In the genomic region with DNA sequence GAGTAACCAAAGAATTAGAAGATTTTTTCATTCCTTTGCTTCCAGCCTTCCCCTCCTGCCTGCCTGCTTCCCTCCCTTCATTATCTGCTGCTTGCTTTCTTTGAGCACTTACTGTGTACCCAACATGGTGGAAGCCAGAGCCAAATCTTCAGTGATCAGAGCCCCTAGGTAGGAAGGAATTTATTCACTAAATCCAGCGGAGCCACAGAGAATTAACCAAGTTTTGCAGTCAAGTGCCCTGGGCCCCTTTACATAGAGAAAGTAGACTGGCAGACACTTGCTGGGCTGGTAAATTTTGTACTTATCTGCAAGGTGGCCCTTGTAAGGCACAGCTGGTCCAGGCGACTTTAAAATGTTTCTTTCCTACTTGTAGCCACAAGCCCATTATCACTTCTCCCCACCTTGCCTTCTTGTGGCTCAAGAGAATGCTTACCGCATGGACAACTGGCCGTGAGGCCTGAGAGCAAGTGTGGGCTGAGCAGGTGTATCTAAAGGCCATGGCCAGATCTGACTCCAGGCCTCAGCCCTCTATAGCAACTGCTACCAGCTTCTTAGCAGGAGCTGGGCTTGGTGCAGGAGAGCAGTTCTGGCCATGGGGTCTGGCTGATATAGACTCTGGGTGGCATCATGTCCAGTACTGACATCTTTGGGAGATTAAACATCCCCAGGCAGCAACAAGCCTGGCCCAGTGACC, we compare ENCODE assay signal across 21 cellular contexts. TPM values are rescaled to one million over a fixed set of nuclear protein-coding genes. Genes with fewer than 3 reads are reported as not detected.
A peak's percentile ranks its signal among the peaks of the same experiment; 100 is the strongest.
DNase-seq lines count a peak whose midpoint lies in the region; ATAC-seq, FAIRE-seq and TF ChIP-seq lines count a peak whose summit lies in the region.
"Had no signal": no experiment of that assay in that cellular context is flagged by ENCODE, and none has a peak within 500 bp of the region (broad histone marks: within the 10 kb centered on the region; RNA-seq: fewer than 3 reads in every experiment).

No MANE protein-coding gene starts in this region.

- no peak for FAIRE-seq in GM12891 (lab: Jason Lieb, UNC)
- FAIRE-seq: GM12878, RCC 7860 had no signal

- no peaks in the 10 kb centered on the region for H3K27me3 ChIP-seq in cardiac muscle cell
- no peaks in the 10 kb centered on the region for H3K27me3 ChIP-seq in upper lobe of right lung
- H3K27me3 ChIP-seq: ascending aorta had no signal

- TF ChIP-seq POLR2A in GM12891 (IDR thresholded peaks at IDR 0.05; ENCODE audit: low read depth, low read length) = no peak

- peak overlapping the region; percentile 40 for H3K27ac Mint-ChIP-seq in nephron progenitor cell
- H3K27ac Mint-ChIP-seq: dendritic cell treated with granulocyte-macrophage colony-stimulating factor and Interleukin-4, amounts not matched to agents 40 ng/mL and 50 ng/mL, for 4 days had no signal

- H3K4me1 ChIP-seq in cardiac muscle cell (ENCODE audit: low read depth) = peaks cover 63% of the 10 kb centered on the region
- H3K4me1 ChIP-seq in upper lobe of right lung = no peaks in the 10 kb centered on the region
- H3K4me1 ChIP-seq: ascending aorta, parathyroid adenoma had no signal

- TF ChIP-seq CTCF in cardiac muscle cell (IDR thresholded peaks at IDR 0.05; ENCODE audit: low read depth, low read length) (no peak), coronary artery (IDR thresholded peaks at IDR 0.05) (no peak), nephron progenitor cell (IDR thresholded peaks at IDR 0.05) (no peak), upper lobe of right lung (IDR thresholded peaks at IDR 0.05) (no peak)

- H3K4me1 Mint-ChIP-seq in nephron progenitor cell = peaks cover 71% of the 10 kb centered on the region

- H3K9me3 ChIP-seq in cardiac muscle cell (ENCODE audit: low read depth) (no peaks in the 10 kb centered on the region), upper lobe of right lung (no peaks in the 10 kb centered on the region)
- H3K9me3 ChIP-seq: ascending aorta, BLaER1, suprapubic skin had no signal

- H3K36me3 Mint-ChIP-seq in nephron progenitor cell (ENCODE audit: low read depth) = peaks cover 13% of the 10 kb centered on the region

- H3K27ac ChIP-seq in cardiac muscle cell (peak overlapping the region; percentile 86), coronary artery (peak overlapping the region in 1 of 2 donors; percentile 48), upper lobe of right lung (no peak overlapping the region)
- H3K27ac ChIP-seq: ascending aorta, BLaER1, parathyroid adenoma, suprapubic skin had no signal

- ATAC-seq in left cardiac atrium = no peak
- no peak for ATAC-seq in upper lobe of right lung
- ATAC-seq in GM18517 (IDR thresholded peaks at IDR 0.05; ENCODE audit: unreplicated experiment) = no peak
- ATAC-seq in HG03139 (IDR thresholded peaks at IDR 0.05; ENCODE audit: unreplicated experiment) = no peak

- no peaks in the 10 kb centered on the region for H3K9me3 Mint-ChIP-seq in nephron progenitor cell
- H3K9me3 Mint-ChIP-seq: dendritic cell treated with granulocyte-macrophage colony-stimulating factor and Interleukin-4, amounts not matched to agents 40 ng/mL and 50 ng/mL, for 4 days had no signal

- no peak for DNase-seq in cardiac muscle cell (ENCODE audit: low read depth in 1 of 2, low spot score in 1 of 2)
- no peak for DNase-seq in left cardiac atrium
- DNase-seq in coronary artery (ENCODE audit: low spot score) = peak; percentile 60
- DNase-seq in nephron progenitor cell = no peak
- DNase-seq in upper lobe of right lung = peak; percentile 47
- DNase-seq in GM12891 (ENCODE audit: insufficient read length, low spot score) = no peak
- DNase-seq: activated naive CD4-positive, alpha-beta T cell; erythroblast; GDM1; MM.1S; NCI-H187 treated with DMSO at 0.1 percent for 48 hours; stimulated activated CD4-positive, alpha-beta T cell treated with anti-CD3 and anti-CD28 coated beads, Interleukin-4, amount 100 ng/mL, for 24 hours had no signal

- peaks cover 10% of the 10 kb centered on the region for H3K27me3 Mint-ChIP-seq in nephron progenitor cell (ENCODE audit: low read depth, poor library complexity)

- H3K36me3 ChIP-seq in cardiac muscle cell = no peaks in the 10 kb centered on the region
- no peaks in the 10 kb centered on the region for H3K36me3 ChIP-seq in upper lobe of right lung
- H3K36me3 ChIP-seq: ascending aorta, BLaER1, suprapubic skin had no signal

- no peak overlapping the region for H3K4me3 Mint-ChIP-seq in nephron progenitor cell
- H3K4me3 Mint-ChIP-seq: dendritic cell treated with granulocyte-macrophage colony-stimulating factor and Interleukin-4, amounts not matched to agents 40 ng/mL and 50 ng/mL, for 4 days had no signal

- intact Hi-C loops in left cardiac atrium (cut with DNase I) = no loop called here
- intact Hi-C loops in upper lobe of right lung (cut with DNase I) = no loop called here

- H3K4me3 ChIP-seq in cardiac muscle cell (no peak overlapping the region), coronary artery (no peak overlapping the region), upper lobe of right lung (no peak overlapping the region)
- H3K4me3 ChIP-seq: ascending aorta, BLaER1, GM12878, suprapubic skin had no signal

TF ChIP-seq in GM12891, 5 proteins besides CTCF, POLR2A, EP300 and RAD21:
- TF ChIP-seq TAF1 (IDR thresholded peaks at IDR 0.05; ENCODE audit: low read depth, low read length) (no peak), POLR2AphosphoS5 (IDR thresholded peaks at IDR 0.05; ENCODE audit: low read depth, low read length) (no peak), POU2F2 (IDR thresholded peaks at IDR 0.05; ENCODE audit: low read depth, low read length) (no peak), SPI1 (IDR thresholded peaks at IDR 0.05; ENCODE audit: low read depth, low read length) (no peak), PAX5 (IDR thresholded peaks at IDR 0.05; ENCODE audit: insufficient read depth, low read length, severe bottlenecking) (no peak)

RNA-seq across cellular contexts. Expression of a gene that starts 11.1 kb away (rescaled TPM):
- total RNA-seq in cardiac muscle cell (112 and 172 TPM in 2 replicates), left cardiac atrium (10 to 100 TPM; 12.4 to 17.7 TPM), upper lobe of right lung (16.0 TPM)
- 73.3 and 98.3 TPM in 2 replicates for polyA plus RNA-seq in cardiac muscle cell
- not detected for polyA plus RNA-seq in GM12891 (2012; ENCODE audit: low read depth, missing spikeins)

Comparison
In these comparisons a context has a peak if more than half of its experiments do, and no peak if none do; other contexts are left out.
1. DNase-seq: peak in coronary artery (single experiment) and upper lobe of right lung (single experiment); none in cardiac muscle cell (0 of 2), left cardiac atrium (single experiment), nephron progenitor cell (single experiment) and GM12891 (single experiment).